40 cellular contexts compared by ENCODE assay signal in genomic region chr2:171778515-171778914, GRCh38.
"Had no signal": no experiment of that assay in that cellular context is flagged by ENCODE, and none has a peak within 500 bp of the region (broad histone marks: within the 10 kb centered on the region; RNA-seq: fewer than 3 reads in every experiment).

No MANE protein-coding gene starts in this region.

- H3K4me3 Mint-ChIP-seq: activated naive CD4-positive, alpha-beta T cell treated with anti-CD3 and anti-CD28 coated beads for 36 hours; activated naive CD4-positive, alpha-beta T cell treated with anti-CD3 and anti-CD28 coated beads, Interleukin-2, amount 10 ng/mL, durations not matched to agents 7 days and 5 days; activated naive CD4-positive, alpha-beta T cell treated with anti-CD3 and anti-CD28 coated beads, Interleukin-2, amount 50 U/mL, for 24 hours; activated naive CD8-positive, alpha-beta T cell; activated naive CD8-positive, alpha-beta T cell treated with anti-CD3 and anti-CD28 coated beads for 36 hours; activated naive CD8-positive, alpha-beta T cell treated with anti-CD3 and anti-CD28 coated beads, Interleukin-2, amount 10 ng/mL, durations not matched to agents 7 days and 5 days; activated naive CD8-positive, alpha-beta T cell treated with anti-CD3 and anti-CD28 coated beads, Interleukin-2, amount 50 U/mL, for 24 hours; activated T-cell treated with anti-CD3 and anti-CD28 coated beads, Interleukin-2, amount 50 U/mL, for 24 hours; activated T-cell treated with anti-CD3 and anti-CD28 coated beads, Interleukin-2, amount 50 U/mL, for 4 hours; activated T-cell treated with anti-CD3 and anti-CD28 coated beads, Interleukin-2, amount 50 U/mL, for 72 hours; activated T-helper 1 cell treated with anti-CD3 and anti-CD28 coated beads, Interleukin-12 subunit alpha, Interleukin-12 subunit beta, Interleukin-2, Interleukin-4 antibody, amounts not matched to agents 30 ng/mL and 10 ng/mL and 1 ng/mL, durations not matched to agents 14 hours and 24 hours and 36 hours; activated T-helper 17 cell treated with anti-CD3 and anti-CD28 coated beads, Interleukin-2, amount 50 U/mL, for 72 hours; brain; central memory CD8-positive, alpha-beta T cell had no signal

- FAIRE-seq: astrocyte, bronchial epithelial cell had no signal

- DNase-seq: activated effector memory CD4-positive, alpha-beta T cell treated with anti-CD3 and anti-CD28 coated beads, Interleukin-2, amount 50 U/mL, for 16 hours; activated effector memory CD4-positive, alpha-beta T cell treated with Interleukin-2 at 50 U/mL for 16 hours; activated gamma-delta T cell; activated gamma-delta T cell treated with Interleukin-2 at 50 U/mL for 16 hours; activated naive CD4-positive, alpha-beta T cell; activated naive CD4-positive, alpha-beta T cell treated with anti-CD3 and anti-CD28 coated beads for 36 hours; activated naive CD4-positive, alpha-beta T cell treated with anti-CD3 and anti-CD28 coated beads, Interleukin-2, amount 10 ng/mL, durations not matched to agents 7 days and 5 days; activated naive CD4-positive, alpha-beta T cell treated with anti-CD3 and anti-CD28 coated beads, Interleukin-2, amount 50 U/mL, for 16 hours; activated naive CD4-positive, alpha-beta T cell treated with Interleukin-2 at 50 U/mL for 16 hours; activated naive CD8-positive, alpha-beta T cell treated with anti-CD3 and anti-CD28 coated beads for 36 hours; activated naive CD8-positive, alpha-beta T cell treated with anti-CD3 and anti-CD28 coated beads, Interleukin-2, amount 10 ng/mL, durations not matched to agents 7 days and 5 days; activated naive CD8-positive, alpha-beta T cell treated with anti-CD3 and anti-CD28 coated beads, Interleukin-2, amount 50 U/mL, for 24 hours; activated T-cell treated with anti-CD3 and anti-CD28 coated beads, Interleukin-2, amount 50 U/mL, for 1 hour; activated T-cell treated with anti-CD3 and anti-CD28 coated beads, Interleukin-2, amount 50 U/mL, for 24 hours; activated T-cell treated with anti-CD3 and anti-CD28 coated beads, Interleukin-2, amount 50 U/mL, for 4 hours; activated T-cell treated with anti-CD3 and anti-CD28 coated beads, Interleukin-2, amount 50 U/mL, for 48 hours; activated T-cell treated with anti-CD3 and anti-CD28 coated beads, Interleukin-2, amount 50 U/mL, for 72 hours; adrenal gland; amniotic stem cell; amygdala; anterior cingulate cortex; aorta; body of pancreas; brain microvascular endothelial cell; caudate nucleus; central memory CD4-positive, alpha-beta T cell; cerebellar nuclear complex had no signal

- H3K36me3 ChIP-seq: adrenal gland, brain microvascular endothelial cell, breast epithelium had no signal

- H3K4me1 ChIP-seq: adrenal gland, ascending aorta, body of pancreas, breast epithelium had no signal

- H3K27me3 ChIP-seq: adrenal gland, ascending aorta, body of pancreas, brain microvascular endothelial cell, breast epithelium, cardiac muscle cell had no signal

- H3K27ac Mint-ChIP-seq: activated naive CD4-positive, alpha-beta T cell treated with anti-CD3 and anti-CD28 coated beads for 36 hours; activated naive CD4-positive, alpha-beta T cell treated with anti-CD3 and anti-CD28 coated beads, Interleukin-2, amount 10 ng/mL, durations not matched to agents 7 days and 5 days; activated naive CD4-positive, alpha-beta T cell treated with anti-CD3 and anti-CD28 coated beads, Interleukin-2, amount 50 U/mL, for 24 hours; activated naive CD4-positive, alpha-beta T cell treated with anti-CD3 and anti-CD28 coated beads, Interleukin-2, amount 50 U/mL, for 72 hours; activated naive CD8-positive, alpha-beta T cell; activated naive CD8-positive, alpha-beta T cell treated with anti-CD3 and anti-CD28 coated beads for 36 hours; activated naive CD8-positive, alpha-beta T cell treated with anti-CD3 and anti-CD28 coated beads, Interleukin-2, amount 10 ng/mL, durations not matched to agents 7 days and 5 days; activated naive CD8-positive, alpha-beta T cell treated with anti-CD3 and anti-CD28 coated beads, Interleukin-2, amount 50 U/mL, for 24 hours; activated T-cell treated with anti-CD3 and anti-CD28 coated beads, Interleukin-2, amount 50 U/mL, for 24 hours; activated T-cell treated with anti-CD3 and anti-CD28 coated beads, Interleukin-2, amount 50 U/mL, for 72 hours; activated T-helper 1 cell treated with anti-CD3 and anti-CD28 coated beads, Interleukin-12 subunit alpha, Interleukin-12 subunit beta, Interleukin-2, Interleukin-4 antibody, amounts not matched to agents 30 ng/mL and 10 ng/mL and 1 ng/mL, durations not matched to agents 14 hours and 24 hours and 36 hours; activated T-helper 17 cell treated with anti-CD3 and anti-CD28 coated beads, Interleukin-2, amount 50 U/mL, for 72 hours; activated T-helper 2 cell treated with anti-CD3 and anti-CD28 coated beads, Interferon-gamma antibody, Interleukin-2, Interleukin-4, amounts not matched to agents 10 μg/mL and 5 μg/mL and 100 μg/mL, durations not matched to agents 14 hours and 24 hours and 36 hours; brain had no signal

- H3K27me3 Mint-ChIP-seq: activated naive CD4-positive, alpha-beta T cell treated with anti-CD3 and anti-CD28 coated beads, Interleukin-2, amount 10 ng/mL, durations not matched to agents 7 days and 5 days; activated naive CD4-positive, alpha-beta T cell treated with anti-CD3 and anti-CD28 coated beads, Interleukin-2, amount 50 U/mL, for 24 hours; activated naive CD8-positive, alpha-beta T cell; activated naive CD8-positive, alpha-beta T cell treated with anti-CD3 and anti-CD28 coated beads for 36 hours; activated naive CD8-positive, alpha-beta T cell treated with anti-CD3 and anti-CD28 coated beads, Interleukin-2, amount 10 ng/mL, durations not matched to agents 7 days and 5 days; activated naive CD8-positive, alpha-beta T cell treated with anti-CD3 and anti-CD28 coated beads, Interleukin-2, amount 50 U/mL, for 24 hours; activated T-cell treated with anti-CD3 and anti-CD28 coated beads, Interleukin-2, amount 50 U/mL, for 24 hours; activated T-helper 17 cell treated with anti-CD3 and anti-CD28 coated beads, Interleukin-2, amount 50 U/mL, for 72 hours; brain; central memory CD8-positive, alpha-beta T cell had no signal

- H3K9me3 Mint-ChIP-seq: activated naive CD4-positive, alpha-beta T cell treated with anti-CD3 and anti-CD28 coated beads, Interleukin-2, amount 50 U/mL, for 24 hours; activated T-helper 17 cell treated with anti-CD3 and anti-CD28 coated beads, Interleukin-2, amount 50 U/mL, for 72 hours had no signal

- H3K4me1 Mint-ChIP-seq: activated naive CD4-positive, alpha-beta T cell treated with anti-CD3 and anti-CD28 coated beads, Interleukin-2, amount 10 ng/mL, durations not matched to agents 7 days and 5 days; activated naive CD4-positive, alpha-beta T cell treated with anti-CD3 and anti-CD28 coated beads, Interleukin-2, amount 50 U/mL, for 24 hours; activated naive CD8-positive, alpha-beta T cell treated with anti-CD3 and anti-CD28 coated beads for 36 hours; activated naive CD8-positive, alpha-beta T cell treated with anti-CD3 and anti-CD28 coated beads, Interleukin-2, amount 10 ng/mL, durations not matched to agents 7 days and 5 days; activated naive CD8-positive, alpha-beta T cell treated with anti-CD3 and anti-CD28 coated beads, Interleukin-2, amount 50 U/mL, for 24 hours; activated T-helper 17 cell treated with anti-CD3 and anti-CD28 coated beads, Interleukin-2, amount 50 U/mL, for 72 hours; brain; central memory CD8-positive, alpha-beta T cell had no signal

- H3K27ac ChIP-seq: adrenal gland, ascending aorta, body of pancreas, brain microvascular endothelial cell, breast epithelium, cardiac muscle cell had no signal

- H3K4me3 ChIP-seq: adrenal gland, ascending aorta, body of pancreas, breast epithelium, cardiac muscle cell had no signal

- ATAC-seq: activated naive CD4-positive, alpha-beta T cell treated with anti-CD3 and anti-CD28 coated beads, Interleukin-2, amount 50 U/mL, for 72 hours; activated naive CD8-positive, alpha-beta T cell treated with anti-CD3 and anti-CD28 coated beads, Interleukin-2, amount 50 U/mL, for 24 hours; activated T-cell treated with anti-CD3 and anti-CD28 coated beads, Interleukin-2, amount 50 U/mL, for 4 hours; activated T-cell treated with anti-CD3 and anti-CD28 coated beads, Interleukin-2, amount 50 U/mL, for 72 hours; activated T-helper 17 cell treated with anti-CD3 and anti-CD28 coated beads, Interleukin-2, amount 50 U/mL, for 72 hours; body of pancreas had no signal
